30 cellular contexts compared by ENCODE assay signal in genomic region chr21:38494254-38494648, GRCh38. TPM values are rescaled to one million over a fixed set of nuclear protein-coding genes. Genes with fewer than 3 reads are reported as not detected.
DNase-seq lines count a peak whose midpoint lies in the region; ATAC-seq and TF ChIP-seq lines count a peak whose summit lies in the region.
"Had no signal": no experiment of that assay in that cellular context is flagged by ENCODE, and none has a peak within 500 bp of the region (broad histone marks: within the 10 kb centered on the region; RNA-seq: fewer than 3 reads in every experiment).

No MANE protein-coding gene starts in this region.

- H3K4me3 Mint-ChIP-seq in MCF 10A (ENCODE audit: unreplicated experiment) (no peak overlapping the region), nephron (no peak overlapping the region)
- no peak overlapping the region for H3K4me3 Mint-ChIP-seq in activated CD4-positive, alpha-beta memory T cell treated with anti-CD3 and anti-CD28 coated beads, Interleukin-2, amount 10 ng/mL, durations not matched to agents 7 days and 5 days
- H3K4me3 Mint-ChIP-seq: activated CD4-positive, alpha-beta T cell treated with anti-CD3 and anti-CD28 coated beads for 36 hours; activated T-helper 1 cell treated with anti-CD3 and anti-CD28 coated beads, Interleukin-12 subunit alpha, Interleukin-12 subunit beta, Interleukin-2, Interleukin-4 antibody, amounts not matched to agents 30 ng/mL and 10 ng/mL and 1 ng/mL, durations not matched to agents 14 hours and 24 hours and 36 hours; endodermal cell; neural crest cell had no signal

- no peak for DNase-seq in breast epithelium (ENCODE audit: low spot score in 2 of 2)
- no peak for DNase-seq in MCF 10A (ENCODE audit: unreplicated experiment)
- no peak for DNase-seq in coronary artery (ENCODE audit: low spot score)
- DNase-seq in thoracic aorta (ENCODE audit: low spot score) = no peak
- no peak for DNase-seq in activated CD4-positive, alpha-beta memory T cell treated with anti-CD3 and anti-CD28 coated beads, Interleukin-2, amount 10 ng/mL, durations not matched to agents 7 days and 5 days
- no peak for DNase-seq in Ammon's horn (ENCODE audit: low spot score)
- no peak for DNase-seq in A172 (ENCODE audit: low spot score)
- DNase-seq: 8988T; activated CD4-positive, alpha-beta T cell treated with anti-CD3 and anti-CD28 coated beads for 36 hours; Caco-2; colonic mucosa; DND-41; endodermal cell; glutamatergic neuron; GOT3; NCI-H2081; NCI-H345; NCI-H82; OCI-M1; SIG-M5; stimulated activated CD4-positive, alpha-beta T cell treated with anti-CD3 and anti-CD28 coated beads, Interleukin-4, amount 100 ng/mL, for 1 hour; stimulated activated naive CD4-positive, alpha-beta T cell treated with Interleukin-2 at 50 U/mL for 16 hours; T-helper 1 cell; transverse colon had no signal

- peak overlapping the region in 2 of 3 donors; percentile 1 to 57 for H3K4me3 ChIP-seq in breast epithelium
- H3K4me3 ChIP-seq in coronary artery = peak overlapping the region; percentile 49
- no peak overlapping the region for H3K4me3 ChIP-seq in thoracic aorta
- H3K4me3 ChIP-seq: colonic mucosa, transverse colon had no signal

- H3K36me3 Mint-ChIP-seq in MCF 10A (ENCODE audit: insufficient read depth, unreplicated experiment) (no peaks in the 10 kb centered on the region), nephron (ENCODE audit: low read depth) (no peaks in the 10 kb centered on the region)
- H3K36me3 Mint-ChIP-seq in activated CD4-positive, alpha-beta memory T cell treated with anti-CD3 and anti-CD28 coated beads, Interleukin-2, amount 10 ng/mL, durations not matched to agents 7 days and 5 days (ENCODE audit: low read depth) = no peaks in the 10 kb centered on the region
- H3K36me3 Mint-ChIP-seq: activated naive CD4-positive, alpha-beta T cell treated with anti-CD3 and anti-CD28 coated beads, Interleukin-2, amount 50 U/mL, for 72 hours had no signal

- TF ChIP-seq CTCF in breast epithelium (IDR thresholded peaks at IDR 0.05) (no peak), MCF 10A (IDR thresholded peaks at IDR 0.05; ENCODE audit: unreplicated experiment) (no peak), coronary artery (IDR thresholded peaks at IDR 0.05) (no peak), nephron (IDR thresholded peaks at IDR 0.05; ENCODE audit: unreplicated experiment in 3 of 3) (no peak), thoracic aorta (IDR thresholded peaks at IDR 0.05) (no peak)

- H3K9me3 ChIP-seq in breast epithelium (no peaks in the 10 kb centered on the region), thoracic aorta (no peaks in the 10 kb centered on the region)
- H3K9me3 ChIP-seq: Caco-2, colonic mucosa, transverse colon had no signal

- H3K27ac ChIP-seq in breast epithelium (peak overlapping the region in 1 of 2 donors; percentile 75), coronary artery (peak overlapping the region in 1 of 2 donors; percentile 54), thoracic aorta (peak overlapping the region; percentile 78 to 80)
- H3K27ac ChIP-seq: colonic mucosa, HL-60 had no signal

- H3K27me3 ChIP-seq in breast epithelium (no peaks in the 10 kb centered on the region), thoracic aorta (replicated peaks; ENCODE audit: insufficient read depth) (no peaks in the 10 kb centered on the region)
- H3K27me3 ChIP-seq: colonic mucosa, transverse colon had no signal

- H3K4me1 ChIP-seq in breast epithelium (no peaks in the 10 kb centered on the region), thoracic aorta (ENCODE audit: control insufficient read depth in 1 of 2, low read depth in 2 of 2) (peaks cover 67 to 100% of the 10 kb centered on the region in 2 donors)
- H3K4me1 ChIP-seq: Caco-2 had no signal

- BruUV-seq in MCF 10A (replicated peaks; lab: Mats Ljungman, UMichigan) = no TSS peak

- TF ChIP-seq POLR2A in breast epithelium (IDR thresholded peaks at IDR 0.05) = no peak

- H3K36me3 ChIP-seq in breast epithelium = no peaks in the 10 kb centered on the region
- H3K36me3 ChIP-seq in thoracic aorta = no peaks in the 10 kb centered on the region
- H3K36me3 ChIP-seq: colonic mucosa, transverse colon had no signal

- CTCF ChIA-PET in MCF 10A (lab: Yijun Ruan, JAX) = interaction anchor here (0.6 to 1.1 kb wide), 3 partner anchors 11 to 219 kb away, joined by 3 to 4 read pairs (median 3); no protein-coding TSS in a partner anchor
- CTCF ChIA-PET in activated CD4-positive, alpha-beta memory T cell treated with anti-CD3 and anti-CD28 coated beads, Interleukin-2, amount 10 ng/mL, durations not matched to agents 7 days and 5 days (lab: Charles Lee) = no interaction called here

- intact Hi-C loops in breast epithelium (cut with DNase I; ENCODE audit: low total_unique reads) = no loop called here
- intact Hi-C loops in MCF 10A (cut with micrococcal nuclease) = no loop called here

- ATAC-seq in thoracic aorta (ENCODE audit: insufficient number of reproducible peaks, low FRiP score, low read depth) = no peak
- ATAC-seq: activated CD4-positive, alpha-beta T cell treated with anti-CD3 and anti-CD28 coated beads for 36 hours; activated naive CD4-positive, alpha-beta T cell treated with anti-CD3 and anti-CD28 coated beads, Interleukin-2, amount 50 U/mL, for 72 hours; HepG2 had no signal

- H3K27ac Mint-ChIP-seq in MCF 10A (ENCODE audit: low read depth, unreplicated experiment) = no peak overlapping the region
- peak overlapping the region; percentile 12 to 71 (median 37) for H3K27ac Mint-ChIP-seq in nephron
- no peak overlapping the region for H3K27ac Mint-ChIP-seq in activated CD4-positive, alpha-beta memory T cell treated with anti-CD3 and anti-CD28 coated beads, Interleukin-2, amount 10 ng/mL, durations not matched to agents 7 days and 5 days
- H3K27ac Mint-ChIP-seq: activated CD4-positive, alpha-beta T cell treated with anti-CD3 and anti-CD28 coated beads for 36 hours; activated T-helper 1 cell treated with anti-CD3 and anti-CD28 coated beads, Interleukin-12 subunit alpha, Interleukin-12 subunit beta, Interleukin-2, Interleukin-4 antibody, amounts not matched to agents 30 ng/mL and 10 ng/mL and 1 ng/mL, durations not matched to agents 14 hours and 24 hours and 36 hours; endodermal cell had no signal

- H3K9me3 Mint-ChIP-seq in MCF 10A (ENCODE audit: unreplicated experiment) = no peaks in the 10 kb centered on the region
- no peaks in the 10 kb centered on the region for H3K9me3 Mint-ChIP-seq in nephron
- no peaks in the 10 kb centered on the region for H3K9me3 Mint-ChIP-seq in activated CD4-positive, alpha-beta memory T cell treated with anti-CD3 and anti-CD28 coated beads, Interleukin-2, amount 10 ng/mL, durations not matched to agents 7 days and 5 days
- H3K9me3 Mint-ChIP-seq: activated naive CD4-positive, alpha-beta T cell treated with anti-CD3 and anti-CD28 coated beads, Interleukin-2, amount 50 U/mL, for 72 hours; activated T-helper 1 cell treated with anti-CD3 and anti-CD28 coated beads, Interleukin-12 subunit alpha, Interleukin-12 subunit beta, Interleukin-2, Interleukin-4 antibody, amounts not matched to agents 30 ng/mL and 10 ng/mL and 1 ng/mL, durations not matched to agents 14 hours and 24 hours and 36 hours; endodermal cell; neural crest cell had no signal

- POLR2A ChIA-PET in MCF 10A (lab: Yijun Ruan, JAX) = no interaction called here
- POLR2A ChIA-PET in activated CD4-positive, alpha-beta memory T cell treated with anti-CD3 and anti-CD28 coated beads, Interleukin-2, amount 10 ng/mL, durations not matched to agents 7 days and 5 days (lab: Charles Lee) = no interaction called here

- no peaks in the 10 kb centered on the region for H3K27me3 Mint-ChIP-seq in MCF 10A (ENCODE audit: insufficient read depth, unreplicated experiment)
- peaks cover 9% of the 10 kb centered on the region for H3K27me3 Mint-ChIP-seq in nephron (ENCODE audit: low read depth)
- peaks cover 50% of the 10 kb centered on the region for H3K27me3 Mint-ChIP-seq in activated CD4-positive, alpha-beta memory T cell treated with anti-CD3 and anti-CD28 coated beads, Interleukin-2, amount 10 ng/mL, durations not matched to agents 7 days and 5 days

- no peaks in the 10 kb centered on the region for H3K4me1 Mint-ChIP-seq in MCF 10A (ENCODE audit: insufficient read depth, unreplicated experiment)
- H3K4me1 Mint-ChIP-seq in nephron = peaks cover 44% of the 10 kb centered on the region
- no peaks in the 10 kb centered on the region for H3K4me1 Mint-ChIP-seq in activated CD4-positive, alpha-beta memory T cell treated with anti-CD3 and anti-CD28 coated beads, Interleukin-2, amount 10 ng/mL, durations not matched to agents 7 days and 5 days
- H3K4me1 Mint-ChIP-seq: activated CD4-positive, alpha-beta T cell treated with anti-CD3 and anti-CD28 coated beads for 36 hours had no signal

RNA-seq across cellular contexts. Expression of gene ERG, which starts 4.0 kb away (rescaled TPM):
- total RNA-seq in breast epithelium (10 to 100 TPM; 12.2 to 21.0 (median 14.0) TPM), MCF 10A (2022) (not detected in 2 replicates), thoracic aorta (100 to 1,000 TPM in 1 of 2 donors, 10 to 100 TPM in 1; 40.2 to 177 TPM)
- total RNA-seq in activated CD4-positive, alpha-beta memory T cell treated with anti-CD3 and anti-CD28 coated beads, Interleukin-2, amount 10 ng/mL, durations not matched to agents 7 days and 5 days = not detected
- 0.05 TPM in 1 of 2 replicates, not detected in the other for total RNA-seq in A172 (2014; rRNA removed; shearing (Covaris generic))
- total RNA-seq: activated naive CD4-positive, alpha-beta T cell treated with anti-CD3 and anti-CD28 coated beads, Interleukin-2, amount 50 U/mL, for 72 hours; activated T-helper 1 cell treated with anti-CD3 and anti-CD28 coated beads, Interleukin-12 subunit alpha, Interleukin-12 subunit beta, Interleukin-2, Interleukin-4 antibody, amounts not matched to agents 30 ng/mL and 10 ng/mL and 1 ng/mL, durations not matched to agents 14 hours and 24 hours and 36 hours; Caco-2; endodermal cell; HepG2 had no signal

Comparison
In these comparisons a context has a peak if more than half of its experiments do, and no peak if none do; other contexts are left out.
1. RNA of gene ERG, which starts 4.0 kb away (total RNA-seq): 40.2 to 177 TPM in thoracic aorta and 12.2 to 21.0 TPM in breast epithelium; 0.05 TPM in A172, not detected in MCF 10A and not detected in activated CD4-positive, alpha-beta memory T cell treated with anti-CD3 and anti-CD28 coated beads, Interleukin-2, amount 10 ng/mL, durations not matched to agents 7 days and 5 days; every median in the first group is over 10 times any median in the second.
2. H3K27ac Mint-ChIP-seq: peak in nephron (3 of 3); none in MCF 10A (single experiment) and activated CD4-positive, alpha-beta memory T cell treated with anti-CD3 and anti-CD28 coated beads, Interleukin-2, amount 10 ng/mL, durations not matched to agents 7 days and 5 days (single experiment).